Comparison of ENCODE assay signal across 31 cellular contexts in genomic region chr12:24414421-24414820, GRCh38.
DNase-seq lines count a peak whose midpoint lies in the region; ATAC-seq, FAIRE-seq and TF ChIP-seq lines count a peak whose summit lies in the region.
"Had no signal": no experiment of that assay in that cellular context is flagged by ENCODE, and none has a peak within 500 bp of the region (broad histone marks: within the 10 kb centered on the region; RNA-seq: fewer than 3 reads in every experiment).

No MANE protein-coding gene starts in this region.

- intact Hi-C loops in IMR-90 (cut with micrococcal nuclease): no loop called here
- intact Hi-C loops in CD8-positive, alpha-beta T cell (cut with DNase I, micrococcal nuclease): no loop called here

- POLR2A ChIA-PET in IMR-90 (lab: Charles Lee; ENCODE audit: unreplicated experiment): no interaction called here
- POLR2A ChIA-PET in CD8-positive, alpha-beta T cell (lab: Charles Lee): no interaction called here

- H3K36me3 Mint-ChIP-seq in astrocyte (ENCODE audit: low read depth, unreplicated experiment) (no peaks in the 10 kb centered on the region), memory B cell (no peaks in the 10 kb centered on the region)
- H3K36me3 Mint-ChIP-seq in CD8-positive, alpha-beta T cell: no peaks in the 10 kb centered on the region
- H3K36me3 Mint-ChIP-seq: activated naive CD4-positive, alpha-beta T cell treated with anti-CD3 and anti-CD28 coated beads, Interleukin-2, amount 50 U/mL, for 72 hours; naive thymus-derived CD4-positive, alpha-beta T cell; type B pancreatic cell had no signal

- no peaks in the 10 kb centered on the region for H3K27me3 ChIP-seq in IMR-90 (ENCODE audit: control insufficient read depth, insufficient read depth, low read length)
- no peaks in the 10 kb centered on the region for H3K27me3 ChIP-seq in astrocyte (ENCODE audit: insufficient read depth, low read length)
- H3K27me3 ChIP-seq in CD8-positive, alpha-beta T cell (ENCODE audit: insufficient read depth, low read length): no peaks in the 10 kb centered on the region
- H3K27me3 ChIP-seq: MG63 had no signal

- H3K4me2 ChIP-seq in IMR-90 (ENCODE audit: low read depth, low read length): peak overlapping the region; percentile 67
- H3K4me2 ChIP-seq in astrocyte (ENCODE audit: low read length): no peak overlapping the region

- H4K91ac ChIP-seq in IMR-90 (ENCODE audit: insufficient read depth, low read depth, low read length): no peak overlapping the region; the same call in 1 of the 2 replicates

- H3K9me3 ChIP-seq in IMR-90 (ENCODE audit: control insufficient read depth, insufficient read depth, low read length) (no peaks in the 10 kb centered on the region), astrocyte (ENCODE audit: insufficient read depth, low read depth, low read length) (no peaks in the 10 kb centered on the region)
- no peaks in the 10 kb centered on the region for H3K9me3 ChIP-seq in CD8-positive, alpha-beta T cell (ENCODE audit: low read length)
- H3K9me3 ChIP-seq: MG63, psoas muscle had no signal

- no peak overlapping the region for H3K9ac ChIP-seq in IMR-90 (ENCODE audit: low read depth, low read length)
- no peak overlapping the region for H3K9ac ChIP-seq in astrocyte (ENCODE audit: low read length)

- H4K20me1 ChIP-seq in IMR-90 (ENCODE audit: insufficient read depth, low read length) (no peaks in the 10 kb centered on the region; the same call in 1 of the 2 replicates), astrocyte (ENCODE audit: insufficient read depth, low read length) (no peaks in the 10 kb centered on the region)

- H3K4me3 ChIP-seq in IMR-90 (ENCODE audit: insufficient read depth, low read depth, low read length) (no peak overlapping the region), astrocyte (ENCODE audit: insufficient read depth, low read depth, low read length) (no peak overlapping the region)
- no peak overlapping the region for H3K4me3 ChIP-seq in CD8-positive, alpha-beta T cell (ENCODE audit: low read depth, low read length)
- H3K4me3 ChIP-seq: MG63, psoas muscle had no signal

- FAIRE-seq in astrocyte (lab: Jason Lieb, UNC) (no peak), GM12891 (lab: Jason Lieb, UNC) (no peak)
- FAIRE-seq: kidney had no signal

- H2AFZ ChIP-seq in IMR-90 (replicated peaks; ENCODE audit: low read length, poor library complexity) (no peak overlapping the region), astrocyte (ENCODE audit: low read depth, low read length) (peak overlapping the region; percentile 15)

- H3K36me3 ChIP-seq in IMR-90 (ENCODE audit: control insufficient read depth, insufficient read depth, low read length) (no peaks in the 10 kb centered on the region), astrocyte (ENCODE audit: insufficient read depth, low read length) (no peaks in the 10 kb centered on the region)
- H3K36me3 ChIP-seq in CD8-positive, alpha-beta T cell (ENCODE audit: insufficient read depth, low read length): no peaks in the 10 kb centered on the region
- H3K36me3 ChIP-seq: MG63 had no signal

- TF ChIP-seq CTCF in IMR-90 (conservative IDR thresholded peaks at IDR 0.05; ENCODE audit: low read depth, low read length) (no peak), astrocyte (IDR thresholded peaks at IDR 0.05; ENCODE audit: insufficient read depth, low read depth, low read length) (no peak)
- TF ChIP-seq CTCF in CD8-positive, alpha-beta T cell (IDR thresholded peaks at IDR 0.05): no peak

- peak overlapping the region; percentile 46; the same call in 1 of the 2 replicates for H3K14ac ChIP-seq in IMR-90 (replicated peaks; ENCODE audit: low read depth, low read length)

- H3K9me3 Mint-ChIP-seq in astrocyte (ENCODE audit: unreplicated experiment) (no peaks in the 10 kb centered on the region), memory B cell (no peaks in the 10 kb centered on the region)
- H3K9me3 Mint-ChIP-seq in CD8-positive, alpha-beta T cell: no peaks in the 10 kb centered on the region
- H3K9me3 Mint-ChIP-seq: type B pancreatic cell had no signal

- H3K27ac ChIP-seq in IMR-90 (ENCODE audit: insufficient read depth, low read length): no peak overlapping the region
- H3K27ac ChIP-seq in astrocyte (ENCODE audit: low read depth, low read length): no peak overlapping the region
- H3K27ac ChIP-seq in CD8-positive, alpha-beta T cell (ENCODE audit: low read depth, low read length): no peak overlapping the region
- H3K27ac ChIP-seq: psoas muscle had no signal

- H2AK9ac ChIP-seq in IMR-90 (replicated peaks; ENCODE audit: low read depth, low read length, poor library complexity): no peak overlapping the region

- peak; percentile 10 for DNase-seq in CD1c-positive myeloid dendritic cell (ENCODE audit: extremely low spot score)
- no peak for DNase-seq in IMR-90
- DNase-seq in astrocyte (ENCODE audit: low read depth): no peak
- no peak for DNase-seq in memory B cell (ENCODE audit: low spot score in 2 of 2)
- no peak for DNase-seq in CD8-positive, alpha-beta T cell
- no peak for DNase-seq in retina
- no peak for DNase-seq in GM12891 (ENCODE audit: insufficient read length, low spot score)
- DNase-seq: activated CD4-positive, alpha-beta T cell treated with anti-CD3 and anti-CD28 coated beads for 4 hours; activated CD8-positive, alpha-beta memory T cell treated with anti-CD3 and anti-CD28 coated beads for 24 hours; anterior cingulate cortex; C1 segment of cervical spinal cord; Calu3; cortex of kidney; DMS79; effector memory CD4-positive, alpha-beta T cell; GDM1; KBM-7; kidney; MG63; midbrain; naive thymus-derived CD4-positive, alpha-beta T cell; NCI-H146; NCI-H2107; nucleus accumbens; psoas muscle; SIG-M5; stimulated activated CD4-positive, alpha-beta T cell treated with anti-CD3 and anti-CD28 coated beads, Interleukin-4, amount 100 ng/mL, for 1 hour had no signal

- H3K23ac ChIP-seq in IMR-90 (ENCODE audit: low read depth, low read length): no peak overlapping the region

- H3K4ac ChIP-seq in IMR-90 (ENCODE audit: low read depth, low read length): no peak overlapping the region

- H2BK20ac ChIP-seq in IMR-90 (ENCODE audit: low read depth, low read length): no peak overlapping the region

- CTCF ChIA-PET in IMR-90 (lab: Yijun Ruan, JAX): no interaction called here
- CTCF ChIA-PET in CD8-positive, alpha-beta T cell (lab: Charles Lee): no interaction called here

- peaks cover 6% of the 10 kb centered on the region for H3K9me1 ChIP-seq in IMR-90 (ENCODE audit: insufficient read depth, low read length)

- no peak for TF ChIP-seq RAD21 in IMR-90 (IDR thresholded peaks at IDR 0.05; ENCODE audit: low read length)

- WGBS in IMR-90 (ENCODE audit: extremely low coverage in 2 of 2, insufficient read length in 1 of 2), 2 experiments: no CpG with 5 or more reads among the region's 5 CpGs

- H2BK15ac ChIP-seq in IMR-90 (ENCODE audit: low read depth, low read length): 0 out of 3 replicates have a peak overlapping the region, but pooled peaks have one; percentile 76

- dilution Hi-C loops in IMR-90 (cut with HindIII; ENCODE audit: low sequenced_read_pairs, unreplicated experiment): no loop called here

- no TSS peak for BruUV-seq in IMR-90 (replicated peaks; lab: Mats Ljungman, UMichigan)

- H3K4me1 Mint-ChIP-seq in astrocyte (ENCODE audit: low read depth, unreplicated experiment): no peaks in the 10 kb centered on the region
- H3K4me1 Mint-ChIP-seq in memory B cell: peaks cover 27% of the 10 kb centered on the region
- H3K4me1 Mint-ChIP-seq in CD8-positive, alpha-beta T cell (ENCODE audit: low read depth): no peaks in the 10 kb centered on the region
- H3K4me1 Mint-ChIP-seq: naive thymus-derived CD4-positive, alpha-beta T cell had no signal

- H3K79me1 ChIP-seq in IMR-90 (ENCODE audit: low read depth in 1 of 2, low read length in 2 of 2): peaks cover 14 to 16% of the 10 kb centered on the region in 2 experiments; a peak in 3 of 4 replicates

- H3K56ac ChIP-seq in IMR-90 (ENCODE audit: extremely low read depth, insufficient read depth, low read length): no peak overlapping the region

- no peak for TF ChIP-seq POLR2A in IMR-90 (IDR thresholded peaks at IDR 0.05; ENCODE audit: low read depth, low read length)
- TF ChIP-seq POLR2A in GM12891 (IDR thresholded peaks at IDR 0.05; ENCODE audit: low read depth, low read length): no peak

- ATAC-seq in IMR-90 (ENCODE audit: low read depth): no peak
- ATAC-seq in memory B cell (ENCODE audit: low read depth): peak; percentile 58
- ATAC-seq in HG03045 (IDR thresholded peaks at IDR 0.05; ENCODE audit: unreplicated experiment): no peak
- ATAC-seq in CD8-positive, alpha-beta T cell: no peak
- ATAC-seq: activated naive CD4-positive, alpha-beta T cell treated with anti-CD3 and anti-CD28 coated beads, Interleukin-2, amount 50 U/mL, for 72 hours; naive thymus-derived CD4-positive, alpha-beta T cell; psoas muscle had no signal

- no peak overlapping the region for H2BK120ac ChIP-seq in IMR-90 (ENCODE audit: low read depth, low read length)

- H3K4me3 Mint-ChIP-seq in astrocyte (ENCODE audit: unreplicated experiment) (no peak overlapping the region), memory B cell (peak overlapping the region; percentile 79)
- H3K4me3 Mint-ChIP-seq in CD8-positive, alpha-beta T cell: no peak overlapping the region
- H3K4me3 Mint-ChIP-seq: naive thymus-derived CD4-positive, alpha-beta T cell; T-helper 2 cell treated with Interferon-gamma antibody and Interleukin-4, amounts not matched to agents 5 μg/mL and 100 μg/mL, for 36 hours; type B pancreatic cell had no signal

- peak overlapping the region in 1 of 2 experiments; percentile 50; a peak in 2 of 4 replicates for H4K8ac ChIP-seq in IMR-90 (ENCODE audit: low read depth in 2 of 2, low read length in 2 of 2)

- in situ Hi-C loops in IMR-90 (cut with MboI; ENCODE audit: low sequenced_read_pairs): no loop called here

- H3K27ac Mint-ChIP-seq in astrocyte (ENCODE audit: unreplicated experiment): no peak overlapping the region
- H3K27ac Mint-ChIP-seq in memory B cell: peak overlapping the region; percentile 46
- no peak overlapping the region for H3K27ac Mint-ChIP-seq in CD8-positive, alpha-beta T cell
- H3K27ac Mint-ChIP-seq: activated naive CD4-positive, alpha-beta T cell treated with anti-CD3 and anti-CD28 coated beads, Interleukin-2, amount 50 U/mL, for 72 hours; naive thymus-derived CD4-positive, alpha-beta T cell; T-helper 2 cell treated with Interferon-gamma antibody and Interleukin-4, amounts not matched to agents 5 μg/mL and 100 μg/mL, for 36 hours; type B pancreatic cell had no signal

- H2AK5ac ChIP-seq in IMR-90 (ENCODE audit: low read depth, low read length): peak overlapping the region; percentile 56; the same call in 1 of the 2 replicates

- H3K27me3 Mint-ChIP-seq in astrocyte (ENCODE audit: low read depth, unreplicated experiment) (no peaks in the 10 kb centered on the region), memory B cell (no peaks in the 10 kb centered on the region)
- no peaks in the 10 kb centered on the region for H3K27me3 Mint-ChIP-seq in CD8-positive, alpha-beta T cell (ENCODE audit: low read depth)
- H3K27me3 Mint-ChIP-seq: type B pancreatic cell had no signal

- H3K4me1 ChIP-seq in IMR-90 (ENCODE audit: control insufficient read depth, insufficient read depth, low read length): 0 out of 2 replicates have a peak, but pooled peaks cover 2% of the 10 kb centered on the region
- H3K4me1 ChIP-seq in astrocyte (ENCODE audit: insufficient read depth, low read length): no peaks in the 10 kb centered on the region
- no peaks in the 10 kb centered on the region for H3K4me1 ChIP-seq in CD8-positive, alpha-beta T cell (ENCODE audit: insufficient read depth, low read length)
- H3K4me1 ChIP-seq: psoas muscle had no signal

- H3K18ac ChIP-seq in IMR-90 (ENCODE audit: low read depth, low read length): no peak overlapping the region

- no peak overlapping the region for H4K5ac ChIP-seq in IMR-90 (ENCODE audit: low read depth, low read length)

- no peaks in the 10 kb centered on the region for H3K79me2 ChIP-seq in astrocyte (ENCODE audit: insufficient read depth, low read length)

- H2BK5ac ChIP-seq in IMR-90 (ENCODE audit: low read depth, low read length, poor library complexity, severe bottlenecking): no peak overlapping the region
